ENCODE assay signal across 11 cellular contexts in genomic region chr22:37195921-37196320, GRCh38. TPM values are rescaled to one million over a fixed set of nuclear protein-coding genes. Genes with fewer than 3 reads are reported as not detected.
DNase-seq lines count a peak whose midpoint lies in the region; ATAC-seq and TF ChIP-seq lines count a peak whose summit lies in the region.
"Had no signal": no experiment of that assay in that cellular context is flagged by ENCODE, and none has a peak within 500 bp of the region (broad histone marks: within the 10 kb centered on the region; RNA-seq: fewer than 3 reads in every experiment).

No MANE protein-coding gene starts in this region.

- peaks cover 36 to 38% of the 10 kb centered on the region in 2 donors for H3K4me1 Mint-ChIP-seq in natural killer cell treated with Interleukin-12 subunit alpha and Interleukin-12 subunit beta and Interleukin-15 and Interleukin-18, amount 100 ng/mL, for 72 hours (ENCODE audit: low read depth in 2 of 2)
- H3K4me1 Mint-ChIP-seq in natural killer cell, result peaks cover 44 to 56% of the 10 kb centered on the region in 2 donors
- H3K4me1 Mint-ChIP-seq in chondrocyte (ENCODE audit: low read depth), result peaks cover 17% of the 10 kb centered on the region
- H3K4me1 Mint-ChIP-seq in naive thymus-derived CD8-positive, alpha-beta T cell, result peaks cover 18 to 76% (median 72%) of the 10 kb centered on the region in 4 donors

- TF ChIP-seq CTCF in natural killer cell (IDR thresholded peaks at IDR 0.05), result no peak
- no peak for TF ChIP-seq CTCF in chondrocyte (IDR thresholded peaks at IDR 0.05)

- no peaks in the 10 kb centered on the region for H3K27me3 Mint-ChIP-seq in natural killer cell treated with Interleukin-12 subunit alpha and Interleukin-12 subunit beta and Interleukin-15 and Interleukin-18, amount 100 ng/mL, for 72 hours
- H3K27me3 Mint-ChIP-seq in natural killer cell (ENCODE audit: low read depth in 2 of 2), result no peaks in the 10 kb centered on the region
- no peaks in the 10 kb centered on the region for H3K27me3 Mint-ChIP-seq in chondrocyte (ENCODE audit: low read depth)
- no peaks in the 10 kb centered on the region for H3K27me3 Mint-ChIP-seq in naive thymus-derived CD8-positive, alpha-beta T cell

- no peaks in the 10 kb centered on the region for H3K36me3 Mint-ChIP-seq in natural killer cell treated with Interleukin-12 subunit alpha and Interleukin-12 subunit beta and Interleukin-15 and Interleukin-18, amount 100 ng/mL, for 72 hours
- H3K36me3 Mint-ChIP-seq in natural killer cell (no peaks in the 10 kb centered on the region), chondrocyte (ENCODE audit: low read depth) (no peaks in the 10 kb centered on the region)
- H3K36me3 Mint-ChIP-seq in naive thymus-derived CD8-positive, alpha-beta T cell, result no peaks in the 10 kb centered on the region

- no peaks in the 10 kb centered on the region for H3K9me3 Mint-ChIP-seq in natural killer cell treated with Interleukin-12 subunit alpha and Interleukin-12 subunit beta and Interleukin-15 and Interleukin-18, amount 100 ng/mL, for 72 hours
- H3K9me3 Mint-ChIP-seq in natural killer cell (no peaks in the 10 kb centered on the region), chondrocyte (ENCODE audit: low read depth) (no peaks in the 10 kb centered on the region)
- H3K9me3 Mint-ChIP-seq in naive thymus-derived CD8-positive, alpha-beta T cell, result no peaks in the 10 kb centered on the region
- H3K9me3 Mint-ChIP-seq: dendritic cell treated with granulocyte-macrophage colony-stimulating factor and Interleukin-4, amounts not matched to agents 40 ng/mL and 50 ng/mL, for 4 days had no signal

- H3K4me3 Mint-ChIP-seq in natural killer cell treated with Interleukin-12 subunit alpha and Interleukin-12 subunit beta and Interleukin-15 and Interleukin-18, amount 100 ng/mL, for 72 hours, result no peak overlapping the region
- no peak overlapping the region for H3K4me3 Mint-ChIP-seq in natural killer cell
- no peak overlapping the region for H3K4me3 Mint-ChIP-seq in chondrocyte (ENCODE audit: unreplicated experiment)
- peak overlapping the region in 2 of 10 donors; percentile 10 to 51 for H3K4me3 Mint-ChIP-seq in naive thymus-derived CD8-positive, alpha-beta T cell
- H3K4me3 Mint-ChIP-seq: dendritic cell treated with granulocyte-macrophage colony-stimulating factor and Interleukin-4, amounts not matched to agents 40 ng/mL and 50 ng/mL, for 4 days had no signal

- peak overlapping the region; percentile 50 to 97 for H3K27ac Mint-ChIP-seq in natural killer cell treated with Interleukin-12 subunit alpha and Interleukin-12 subunit beta and Interleukin-15 and Interleukin-18, amount 100 ng/mL, for 72 hours
- peak overlapping the region in 1 of 2 donors; percentile 56 for H3K27ac Mint-ChIP-seq in natural killer cell
- H3K27ac Mint-ChIP-seq in chondrocyte (ENCODE audit: unreplicated experiment), result no peak overlapping the region
- peak overlapping the region; percentile 37 to 98 (median 88) for H3K27ac Mint-ChIP-seq in naive thymus-derived CD8-positive, alpha-beta T cell
- H3K27ac Mint-ChIP-seq: dendritic cell treated with granulocyte-macrophage colony-stimulating factor and Interleukin-4, amounts not matched to agents 40 ng/mL and 50 ng/mL, for 4 days had no signal

- POLR2A ChIA-PET in naive thymus-derived CD8-positive, alpha-beta T cell (lab: Charles Lee), result interaction anchor here (4.3 to 31.6 kb wide), 3 partner anchors 9 to 45 kb away, joined by 29 to 1090 read pairs (median 31); partner anchors contain the start of genes C1QTNF6 and RAC2

- ATAC-seq in natural killer cell treated with Interleukin-12 subunit alpha and Interleukin-12 subunit beta and Interleukin-15 and Interleukin-18, amount 100 ng/mL, for 72 hours, result no peak
- ATAC-seq in natural killer cell (no peak), HG02759 (IDR thresholded peaks at IDR 0.05; ENCODE audit: unreplicated experiment) (no peak)
- ATAC-seq in naive thymus-derived CD8-positive, alpha-beta T cell, result no peak
- ATAC-seq: GM12878 had no signal

- DNase-seq in natural killer cell treated with Interleukin-12 subunit alpha and Interleukin-12 subunit beta and Interleukin-15 and Interleukin-18, amount 100 ng/mL, for 72 hours (ENCODE audit: low spot score), result no peak
- DNase-seq in natural killer cell (no peak), chondrocyte (ENCODE audit: low spot score) (peak; percentile 46), T-helper 2 cell (no peak), HCEC 1CT (no peak), NCI-H82 (lab: John Stamatoyannopoulos, UW) (no peak)
- DNase-seq in naive thymus-derived CD8-positive, alpha-beta T cell, result no peak

- intact Hi-C loops in natural killer cell (cut with micrococcal nuclease), result loop anchor here (5.0 kb wide), 1 partner anchor 49 kb away; the partner anchor contains the start of gene IL2RB

RNA-seq across cellular contexts. Expression of gene C1QTNF6, which starts 7.9 kb away (rescaled TPM):
- total RNA-seq in natural killer cell treated with Interleukin-12 subunit alpha and Interleukin-12 subunit beta and Interleukin-15 and Interleukin-18, amount 100 ng/mL, for 72 hours, result 1 to 10 TPM; 1.3 to 3.9 TPM
- total RNA-seq in natural killer cell, result 10 to 100 TPM in 1 of 3 donors, 1 to 10 TPM in 2; 6.0 to 10.3 (median 6.7) TPM
- total RNA-seq in chondrocyte, result 11.3 to 27.7 TPM (median 14.6 TPM) in 3 replicates
- total RNA-seq in naive thymus-derived CD8-positive, alpha-beta T cell, result 10 to 100 TPM; 24.6 to 25.7 TPM
- polyA plus RNA-seq in naive thymus-derived CD8-positive, alpha-beta T cell, result 1 to 10 TPM in 2 of 3 donors, under 1 TPM in 1; 0.68 to 4.0 (median 1.7) TPM

RNA-seq across cellular contexts. Expression of gene SSTR3, which starts 16.4 kb away (rescaled TPM):
- under 1 TPM; 0.11 to 0.29 TPM for total RNA-seq in natural killer cell treated with Interleukin-12 subunit alpha and Interleukin-12 subunit beta and Interleukin-15 and Interleukin-18, amount 100 ng/mL, for 72 hours
- under 1 TPM; 0.20 to 0.64 (median 0.23) TPM for total RNA-seq in natural killer cell
- not detected in 3 replicates for total RNA-seq in chondrocyte
- 10 to 100 TPM; 13.5 to 13.7 TPM for total RNA-seq in naive thymus-derived CD8-positive, alpha-beta T cell
- polyA plus RNA-seq in naive thymus-derived CD8-positive, alpha-beta T cell, result 1 to 10 TPM; 2.9 to 7.3 (median 4.2) TPM
- total RNA-seq: NCI-H460 had no signal

RNA-seq across cellular contexts. Expression of gene IL2RB, which starts 46.2 kb away (rescaled TPM):
- 100 to 1,000 TPM; 508 to 635 TPM for total RNA-seq in natural killer cell treated with Interleukin-12 subunit alpha and Interleukin-12 subunit beta and Interleukin-15 and Interleukin-18, amount 100 ng/mL, for 72 hours
- total RNA-seq in natural killer cell, result 1,000 to 10,000 TPM in 2 of 3 donors, 100 to 1,000 TPM in 1; 905 to 1,386 (median 1,021) TPM
- 0.37 TPM in 1 of 3 replicates, not detected in the others for total RNA-seq in chondrocyte
- total RNA-seq in naive thymus-derived CD8-positive, alpha-beta T cell, result 10 to 100 TPM; 31.1 to 34.2 TPM
- polyA plus RNA-seq in naive thymus-derived CD8-positive, alpha-beta T cell, result 100 to 1,000 TPM in 1 of 3 donors, 10 to 100 TPM in 2; 74.9 to 113 (median 81.1) TPM
- total RNA-seq: NCI-H460 had no signal

RNA-seq across cellular contexts. Expression of gene RAC2, which starts 48.1 kb away (rescaled TPM):
- total RNA-seq in natural killer cell treated with Interleukin-12 subunit alpha and Interleukin-12 subunit beta and Interleukin-15 and Interleukin-18, amount 100 ng/mL, for 72 hours, result 1,000 to 10,000 TPM in 1 of 2 donors, 100 to 1,000 TPM in 1; 666 to 1,078 TPM
- total RNA-seq in natural killer cell, result 100 to 1,000 TPM; 647 to 744 (median 741) TPM
- total RNA-seq in chondrocyte, result 0.20 TPM in 1 of 3 replicates, not detected in the others
- total RNA-seq in naive thymus-derived CD8-positive, alpha-beta T cell, result 100 to 1,000 TPM; 295 to 297 TPM
- 1,000 to 10,000 TPM in 2 of 3 donors, 100 to 1,000 TPM in 1; 740 to 1,115 (median 1,110) TPM for polyA plus RNA-seq in naive thymus-derived CD8-positive, alpha-beta T cell

Comparison
In these comparisons a context has a peak if more than half of its experiments do, and no peak if none do; other contexts are left out.
1. RNA of gene SSTR3, which starts 16.4 kb away (total RNA-seq): 13.5 to 13.7 TPM in naive thymus-derived CD8-positive, alpha-beta T cell; 0.11 to 0.29 TPM in natural killer cell treated with Interleukin-12 subunit alpha and Interleukin-12 subunit beta and Interleukin-15 and Interleukin-18, amount 100 ng/mL, for 72 hours, 0.20 to 0.64 TPM in natural killer cell and not detected in chondrocyte; every median in the first group is over 4 times any median in the second.
2. RNA of gene IL2RB, which starts 46.2 kb away (total RNA-seq): 905 to 1,386 TPM in natural killer cell, 508 to 635 TPM in natural killer cell treated with Interleukin-12 subunit alpha and Interleukin-12 subunit beta and Interleukin-15 and Interleukin-18, amount 100 ng/mL, for 72 hours and 31.1 to 34.2 TPM in naive thymus-derived CD8-positive, alpha-beta T cell; 0.37 TPM in chondrocyte; every median in the first group is over 10 times any median in the second.